Comparison of ENCODE assay signal across 24 cellular contexts in genomic region chr3:26114851-26115250, GRCh38.
"Had no signal": no experiment of that assay in that cellular context is flagged by ENCODE, and none has a peak within 500 bp of the region (broad histone marks: within the 10 kb centered on the region; RNA-seq: fewer than 3 reads in every experiment).

No MANE protein-coding gene starts in this region.

- H3K4me1 ChIP-seq: lower lobe of right lung, pancreas, prostate gland, right lobe of liver, tibial nerve, uterus had no signal

- ATAC-seq: lower lobe of right lung; naive thymus-derived CD8-positive, alpha-beta T cell; pancreas; right lobe of liver; stimulated activated memory B cell treated with anti-CD40 and anti-IgM and Interleukin-4, amounts not matched to agents 10 μg/mL and 1 μg/mL and 100 μg/mL, for 72 hours; stimulated activated naive CD8-positive, alpha-beta T cell treated with anti-CD3 and anti-CD28 coated beads, Interleukin-15, amount 100 ng/mL, for 72 hours had no signal

- H3K9me3 ChIP-seq: lower lobe of right lung, pancreas, prostate gland, right lobe of liver, tibial nerve had no signal

- H3K4me3 ChIP-seq: lower lobe of right lung, pancreas, prostate gland, right lobe of liver, smooth muscle cell, tibial nerve, uterus had no signal

- H3K36me3 ChIP-seq: lower lobe of right lung, pancreas, prostate gland, right lobe of liver, tibial nerve, uterus had no signal

- H3K27me3 ChIP-seq: pancreas, right lobe of liver, tibial nerve, uterus had no signal

- DNase-seq: hypothalamus; immature natural killer cell; kidney; lower lobe of right lung; mammary epithelial cell; mesenchymal stem cell; naive thymus-derived CD8-positive, alpha-beta T cell; nucleus accumbens; pancreas; posterior cingulate gyrus; retina; right lobe of liver; stimulated activated CD4-positive, alpha-beta T cell treated with anti-CD3 and anti-CD28 coated beads, Interleukin-1b, Interleukin-23, amount 100 ng/mL, for 48 hours; stimulated activated CD4-positive, alpha-beta T cell treated with anti-CD3 and anti-CD28 coated beads, Interleukin-2, amount 100 ng/mL, for 48 hours; stimulated activated CD4-positive, alpha-beta T cell treated with anti-CD3 and anti-CD28 coated beads, Interleukin-4, amount 100 ng/mL, for 4 hours; stimulated activated CD8-positive, alpha-beta memory T cell treated with anti-CD3 and anti-CD28 coated beads, Interleukin-4, amount 100 ng/mL, for 48 hours; stimulated activated naive CD4-positive, alpha-beta T cell treated with Interleukin-2 at 50 U/mL for 16 hours; stimulated activated naive CD8-positive, alpha-beta T cell treated with anti-CD3 and anti-CD28 coated beads, Interleukin-15, amount 100 ng/mL, for 72 hours; substantia nigra; uterus had no signal

- H3K27ac ChIP-seq: lower lobe of right lung, pancreas, prostate gland, right lobe of liver, tibial nerve, uterus had no signal
